In the genomic region with DNA sequence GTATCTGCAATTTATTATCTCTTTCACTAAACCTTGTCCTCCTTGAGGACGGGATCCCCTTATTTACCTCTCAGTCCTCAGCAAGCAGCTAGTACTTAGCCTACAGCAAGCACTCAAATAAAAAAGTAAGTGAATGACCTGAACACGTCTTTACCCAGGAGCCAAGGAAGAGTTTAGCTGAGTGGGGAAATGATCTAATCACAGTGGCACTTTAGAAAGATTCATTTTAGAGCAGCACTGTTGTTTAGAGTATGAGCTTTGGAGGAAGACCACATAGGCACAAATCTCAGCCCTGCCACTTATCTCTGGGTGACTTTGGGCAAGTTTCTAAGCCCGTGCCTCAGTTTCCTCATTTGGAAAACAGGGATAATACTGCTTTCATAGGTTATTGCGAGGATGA, we compare ENCODE assay signal across 9 cellular contexts. TPM values are rescaled to one million over a fixed set of nuclear protein-coding genes. Genes with fewer than 3 reads are reported as not detected.
A peak's percentile ranks its signal among the peaks of the same experiment; 100 is the strongest.
DNase-seq lines count a peak whose midpoint lies in the region; ATAC-seq and TF ChIP-seq lines count a peak whose summit lies in the region.
"Had no signal": no experiment of that assay in that cellular context is flagged by ENCODE, and none has a peak within 500 bp of the region (broad histone marks: within the 10 kb centered on the region; RNA-seq: fewer than 3 reads in every experiment).

No MANE protein-coding gene starts in this region.

- no peaks in the 10 kb centered on the region for H3K9me3 ChIP-seq in CD8-positive, alpha-beta T cell (ENCODE audit: low read length)
- H3K9me3 ChIP-seq in muscle layer of duodenum (ENCODE audit: control insufficient read depth in 1 of 2, low read length in 2 of 2): no peaks in the 10 kb centered on the region
- H3K9me3 ChIP-seq in adrenal gland (replicated peaks in 1 of 3): no peaks in the 10 kb centered on the region

- peak overlapping the region; percentile 78 for H3K4me3 Mint-ChIP-seq in CD8-positive, alpha-beta T cell

- peaks cover 38% of the 10 kb centered on the region for H3K4me1 ChIP-seq in CD8-positive, alpha-beta T cell (ENCODE audit: insufficient read depth, low read length)
- H3K4me1 ChIP-seq in muscle layer of duodenum (ENCODE audit: control insufficient read depth in 1 of 2, insufficient read depth in 2 of 2, low read length in 2 of 2) (peaks cover 0 to 33% of the 10 kb centered on the region in 2 donors), adrenal gland (replicated peaks in 1 of 2) (peaks cover 18 to 27% of the 10 kb centered on the region in 2 donors)

- no peak overlapping the region for H3K27ac ChIP-seq in CD8-positive, alpha-beta T cell (ENCODE audit: low read depth, low read length)
- H3K27ac ChIP-seq in muscle layer of duodenum (ENCODE audit: low read length) (peak overlapping the region; percentile 4), adrenal gland (no peak overlapping the region)

- peaks cover 3% of the 10 kb centered on the region for H3K36me3 ChIP-seq in CD8-positive, alpha-beta T cell (ENCODE audit: insufficient read depth, low read length)
- H3K36me3 ChIP-seq in muscle layer of duodenum (ENCODE audit: control insufficient read depth in 1 of 2, insufficient read depth in 2 of 2, low read length in 2 of 2) (no peaks in the 10 kb centered on the region), adrenal gland (replicated peaks in 1 of 2) (no peaks in the 10 kb centered on the region)

- H3K27me3 ChIP-seq in CD8-positive, alpha-beta T cell (ENCODE audit: insufficient read depth, low read length): no peaks in the 10 kb centered on the region
- H3K27me3 ChIP-seq in muscle layer of duodenum (ENCODE audit: low read depth, low read length): no peaks in the 10 kb centered on the region
- H3K27me3 ChIP-seq in adrenal gland: no peaks in the 10 kb centered on the region

- H3K4me3 ChIP-seq in CD8-positive, alpha-beta T cell (ENCODE audit: low read depth, low read length): no peak overlapping the region
- peak overlapping the region; percentile 54 for H3K4me3 ChIP-seq in astrocyte of the cerebellum (ENCODE audit: low read depth, low read length)
- peak overlapping the region in 1 of 2 donors; percentile 77 for H3K4me3 ChIP-seq in muscle layer of duodenum (ENCODE audit: low read depth in 1 of 2, low read length in 2 of 2)
- H3K4me3 ChIP-seq in adrenal gland: no peak overlapping the region

- TF ChIP-seq POLR2A in adrenal gland (IDR thresholded peaks at IDR 0.05): no peak

- H3K4me1 Mint-ChIP-seq in CD8-positive, alpha-beta T cell (ENCODE audit: low read depth): peaks cover 59% of the 10 kb centered on the region

- 46 to 65% (median 52%) methylated on average over 4 of the region's 4 CpGs for WGBS in adrenal gland, 4 donors

- H3K9me3 Mint-ChIP-seq in CD8-positive, alpha-beta T cell: no peaks in the 10 kb centered on the region

- H3K36me3 Mint-ChIP-seq in CD8-positive, alpha-beta T cell: peaks cover 27% of the 10 kb centered on the region

- in situ Hi-C loops in astrocyte of the cerebellum (cut with HindIII; ENCODE audit: low sequenced_read_pairs): no loop called here

- CTCF ChIA-PET in CD8-positive, alpha-beta T cell (lab: Charles Lee): no interaction called here

- intact Hi-C loops in CD8-positive, alpha-beta T cell (cut with DNase I, micrococcal nuclease): loop anchor here in 1 of 2 experiments (5.0 to 10.0 kb wide), 6 partner anchors 352 to 1534 kb away; a partner anchor contains a TSS
- intact Hi-C loops in adrenal gland (cut with DNase I): no loop called here

- ATAC-seq in CD8-positive, alpha-beta T cell: no peak
- ATAC-seq in left lobe of liver: no peak

- H3K27me3 Mint-ChIP-seq in CD8-positive, alpha-beta T cell (ENCODE audit: low read depth): no peaks in the 10 kb centered on the region

- no peak for TF ChIP-seq CTCF in CD8-positive, alpha-beta T cell (IDR thresholded peaks at IDR 0.05)
- TF ChIP-seq CTCF in astrocyte of the cerebellum (IDR thresholded peaks at IDR 0.05; ENCODE audit: low read depth, low read length, missing control alignments) (no peak), adrenal gland (IDR thresholded peaks at IDR 0.05) (no peak)

- no peak overlapping the region for H3K27ac Mint-ChIP-seq in CD8-positive, alpha-beta T cell

- POLR2A ChIA-PET in CD8-positive, alpha-beta T cell (lab: Charles Lee): no interaction called here

- no peak for DNase-seq in CD8-positive, alpha-beta T cell
- DNase-seq in HT1080 (ENCODE audit: low read depth): peak; percentile 31
- no peak for DNase-seq in astrocyte of the cerebellum (ENCODE audit: low read depth)
- no peak for DNase-seq in ureter (ENCODE audit: low spot score)
- DNase-seq in left lobe of liver (ENCODE audit: low spot score): no peak
- no peak for DNase-seq in stimulated activated CD8-positive, alpha-beta memory T cell treated with anti-CD3 and anti-CD28 coated beads, Interleukin-4, amount 100 ng/mL, for 48 hours
- DNase-seq in adrenal gland: no peak
- DNase-seq: stimulated activated CD4-positive, alpha-beta T cell treated with anti-CD3 and anti-CD28 coated beads, Interleukin-2, amount 100 ng/mL, for 24 hours had no signal

RNA-seq across cellular contexts. Expression of a gene that starts 2.7 kb away (rescaled TPM):
- total RNA-seq in CD8-positive, alpha-beta T cell: 10 to 100 TPM; 10.9 to 11.1 TPM
- 5.9 and 10.0 TPM in 2 replicates for total RNA-seq in HT1080 (2014; rRNA removed; shearing (Covaris generic))
- 7.0 and 7.4 TPM in 2 replicates for polyA plus RNA-seq in HT1080 (2015; cell fraction: cytosol; rRNA removed)
- 5.9 and 9.7 TPM in 2 replicates for polyA plus RNA-seq in HT1080 (2015; cell fraction: nucleus; rRNA removed)
- total RNA-seq in ureter (17.2 TPM), left lobe of liver (4.2 TPM), adrenal gland (10 to 100 TPM; 11.0 to 18.8 (median 14.3) TPM)
- polyA plus RNA-seq in adrenal gland: 10 to 100 TPM in 1 of 3 donors, 1 to 10 TPM in 2; 6.8 to 12.5 (median 8.4) TPM
